Comparison of ENCODE assay signal across 1 cellular context in genomic region chr1:55474168-55474786, GRCh38.
TF ChIP-seq lines count a peak whose summit lies in the region.

No MANE protein-coding gene starts in this region.

TF ChIP-seq in K562, 482 proteins besides CTCF, POLR2A, EP300 and RAD21 (continued from another document and continues in another):
- no peak for TF ChIP-seq BCLAF1 (IDR thresholded peaks at IDR 0.05; ENCODE audit: borderline replicate concordance in 1 of 2, control insufficient read depth in 1 of 2, low read depth in 2 of 2, low read length in 1 of 2)
- no peak for TF ChIP-seq KAT7 (CRISPR knock-in tag; IDR thresholded peaks at IDR 0.05; ENCODE audit: borderline replicate concordance)
- no peak for TF ChIP-seq AFF4 (CRISPR knock-in tag; IDR thresholded peaks at IDR 0.05)
- no peak for TF ChIP-seq SAFB (IDR thresholded peaks at IDR 0.05; ENCODE audit: borderline replicate concordance, low read depth, low read length)
- TF ChIP-seq POLR2AphosphoS5 (IDR thresholded peaks at IDR 0.05; ENCODE audit: control insufficient read depth, insufficient read depth, low read depth, low read length): no peak
- TF ChIP-seq MCM2 (IDR thresholded peaks at IDR 0.05; ENCODE audit: low read depth): no peak
- no peak for TF ChIP-seq SREBF1 (IDR thresholded peaks at IDR 0.05; ENCODE audit: borderline replicate concordance, low read depth, low read length)
- TF ChIP-seq ZNF146 (CRISPR knock-in tag; IDR thresholded peaks at IDR 0.05; ENCODE audit: unreplicated experiment): no peak
- TF ChIP-seq CHD7 (IDR thresholded peaks at IDR 0.05; ENCODE audit: low read depth, low read length): no peak
- TF ChIP-seq POLR2H (tag; IDR thresholded peaks at IDR 0.05; ENCODE audit: low read depth): peak; percentile 60
- TF ChIP-seq ZZZ3 (IDR thresholded peaks at IDR 0.05): no peak
- 0 out of 2 replicates have a peak, but pooled peaks have one; percentile 7 for TF ChIP-seq ZNF134 (CRISPR knock-in tag; conservative IDR thresholded peaks at IDR 0.05)
- no peak for TF ChIP-seq ZNF318 (IDR thresholded peaks at IDR 0.05; ENCODE audit: borderline replicate concordance in 1 of 2, low read depth in 1 of 2)
- TF ChIP-seq ZNF217 (CRISPR knock-in tag; IDR thresholded peaks at IDR 0.05): no peak
- TF ChIP-seq ZNF316 (IDR thresholded peaks at IDR 0.05): peak; percentile 91
- TF ChIP-seq TBL1XR1 (IDR thresholded peaks at IDR 0.05; ENCODE audit: low read length in 2 of 2): 0 out of 4 replicates have a peak, but pooled peaks of 1 of the 2 experiments have one; percentile 14
- TF ChIP-seq ZNF232 (CRISPR knock-in tag; IDR thresholded peaks at IDR 0.05): no peak
- TF ChIP-seq ZKSCAN1 (IDR thresholded peaks at IDR 0.05; ENCODE audit: low read depth, low read length): no peak
- TF ChIP-seq MEF2A (IDR thresholded peaks at IDR 0.05; ENCODE audit: control insufficient read depth, low read depth, low read length): no peak
- TF ChIP-seq MEIS2 (IDR thresholded peaks at IDR 0.05; ENCODE audit: partially characterized antibody): no peak
- no peak for TF ChIP-seq RB1 (IDR thresholded peaks at IDR 0.05; ENCODE audit: low read depth)
- no peak for TF ChIP-seq SAP30 (IDR thresholded peaks at IDR 0.05; ENCODE audit: borderline replicate concordance, insufficient read depth, low read depth, low read length, poor library complexity, severe bottlenecking)
- TF ChIP-seq HNRNPL (IDR thresholded peaks at IDR 0.05; ENCODE audit: low read depth, low read length): no peak
- 0 out of 2 replicates have a peak, but pooled peaks have one; percentile 27 for TF ChIP-seq GABPA (tag; conservative IDR thresholded peaks at IDR 0.05; ENCODE audit: low read depth)
- TF ChIP-seq MEF2D (tag; conservative IDR thresholded peaks at IDR 0.05; ENCODE audit: low read depth): no peak
